In the genomic region with DNA sequence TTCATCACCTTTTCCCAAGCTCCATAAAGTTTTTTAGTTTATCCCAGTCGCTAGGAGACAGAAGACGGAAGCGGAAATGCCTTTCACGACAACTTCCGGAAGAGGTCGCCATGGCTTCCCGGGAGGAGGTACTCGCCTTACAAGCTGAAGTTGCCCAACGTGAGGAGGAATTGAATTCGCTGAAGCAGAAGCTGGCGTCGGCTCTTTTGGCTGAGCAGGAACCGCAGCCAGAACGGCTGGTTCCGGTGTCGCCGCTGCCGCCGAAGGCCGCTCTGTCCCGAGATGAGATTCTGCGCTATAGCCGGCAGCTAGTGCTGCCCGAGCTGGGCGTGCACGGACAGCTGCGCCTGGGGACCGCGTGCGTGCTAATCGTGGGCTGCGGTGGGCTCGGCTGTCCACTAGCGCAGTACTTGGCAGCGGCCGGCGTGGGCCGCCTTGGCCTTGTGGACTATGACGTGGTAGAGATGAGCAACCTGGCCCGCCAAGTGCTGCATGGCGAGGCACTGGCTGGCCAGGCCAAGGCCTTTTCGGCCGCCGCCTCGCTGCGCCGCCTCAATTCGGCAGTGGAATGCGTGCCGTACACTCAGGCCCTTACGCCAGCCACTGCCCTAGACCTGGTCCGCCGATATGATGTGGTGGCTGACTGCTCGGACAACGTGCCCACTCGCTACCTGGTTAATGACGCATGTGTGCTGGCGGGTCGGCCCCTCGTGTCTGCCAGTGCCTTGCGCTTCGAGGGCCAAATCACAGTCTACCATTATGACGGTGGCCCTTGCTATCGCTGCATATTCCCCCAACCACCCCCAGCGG, we compare ENCODE assay signal across 8 cellular contexts. TPM values are rescaled to one million over a fixed set of nuclear protein-coding genes. Genes with fewer than 3 reads are reported as not detected.
DNase-seq lines count a peak whose midpoint lies in the region; ATAC-seq, FAIRE-seq and TF ChIP-seq lines count a peak whose summit lies in the region.

A gene with protein sequence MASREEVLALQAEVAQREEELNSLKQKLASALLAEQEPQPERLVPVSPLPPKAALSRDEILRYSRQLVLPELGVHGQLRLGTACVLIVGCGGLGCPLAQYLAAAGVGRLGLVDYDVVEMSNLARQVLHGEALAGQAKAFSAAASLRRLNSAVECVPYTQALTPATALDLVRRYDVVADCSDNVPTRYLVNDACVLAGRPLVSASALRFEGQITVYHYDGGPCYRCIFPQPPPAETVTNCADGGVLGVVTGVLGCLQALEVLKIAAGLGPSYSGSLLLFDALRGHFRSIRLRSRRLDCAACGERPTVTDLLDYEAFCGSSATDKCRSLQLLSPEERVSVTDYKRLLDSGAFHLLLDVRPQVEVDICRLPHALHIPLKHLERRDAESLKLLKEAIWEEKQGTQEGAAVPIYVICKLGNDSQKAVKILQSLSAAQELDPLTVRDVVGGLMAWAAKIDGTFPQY (plus strand): TSS at position 86 of the 810 bp plus-strand sequence. CDS start 25 bp downstream, at position 111.

- TF ChIP-seq EP300 in HepG2 (IDR thresholded peaks at IDR 0.05; ENCODE audit: low read depth in 2 of 2, low read length in 2 of 2) (no peak), HepG2 (CRISPR knock-in tag; IDR thresholded peaks at IDR 0.05; ENCODE audit: borderline replicate concordance) (peak; percentile 30; the same call in 1 of the 2 replicates)

- TSS peak; percentile 83 for BruUV-seq in HepG2 (replicated peaks; lab: Mats Ljungman, UMichigan)

- intact Hi-C loops in HepG2 (cut with micrococcal nuclease; ENCODE audit: unreplicated experiment): loop anchor here (1.0 to 2.0 kb wide), 2 partner anchors 26 to 141 kb away; no protein-coding TSS in a partner anchor

- DNase-seq in NCI-H526 (lab: John Stamatoyannopoulos, UW): peak; percentile 92 to 96
- no peak for DNase-seq in NCI-H526 treated with DMSO at 0.1 percent for 48 hours (lab: John Stamatoyannopoulos, UW)
- peak; percentile 96 for DNase-seq in NCI-H2171 (lab: John Stamatoyannopoulos, UW)
- DNase-seq in activated CD4-positive, alpha-beta T cell treated with anti-CD3 and anti-CD28 coated beads, Interleukin-2, amount 50 U/mL, for 24 hours (ENCODE audit: low read depth in 1 of 2, low spot score in 1 of 2): peak; percentile 59 to 80
- DNase-seq in dedifferentiated amniotic fluid mesenchymal stem cell (ENCODE audit: extremely low spot score): peak; percentile 95
- peak; percentile 97 for DNase-seq in HepG2 (ENCODE audit: low spot score)
- peak; percentile 89 for DNase-seq in stimulated activated CD4-positive, alpha-beta T cell treated with anti-CD3 and anti-CD28 coated beads, Interleukin-4, amount 100 ng/mL, for 24 hours

- CTCF ChIA-PET in HepG2 (lab: Yijun Ruan, JAX; ENCODE audit: low intra/inter-chr PET ratio, low total read pairs): interaction anchor here (1.9 to 2.3 kb wide), 2 partner anchors 30 to 141 kb away, joined by 7 to 9 read pairs; no protein-coding TSS in a partner anchor

- H4K20me1 ChIP-seq in HepG2 (ENCODE audit: insufficient read depth, low read length): peaks cover 41% of the 10 kb centered on the region

- WGBS in HepG2 (ENCODE audit: low lambda C conversion rate): 9% methylated on average over 56 of the region's 65 CpGs

- POLR2A ChIA-PET in HepG2 (lab: Yijun Ruan, JAX): interaction anchor here (0.6 to 3.8 kb wide), 23 partner anchors 9 to 843 kb away, joined by 3 to 87 read pairs (median 3); a partner anchor contains a TSS

- TF ChIP-seq POLR2A in HepG2 (IDR thresholded peaks at IDR 0.05; ENCODE audit: insufficient read depth in 1 of 2, low read depth in 2 of 2, low read length in 2 of 2): peak; percentile 55 to 82; a peak in 3 of 4 replicates

- TF ChIP-seq CTCF in HepG2 (CRISPR knock-in tag; IDR thresholded peaks at IDR 0.05): peak; percentile 14; the same call in 1 of the 2 replicates

- TF ChIP-seq RAD21 in HepG2 (CRISPR knock-in tag; IDR thresholded peaks at IDR 0.05): 0 out of 2 replicates have a peak, but pooled peaks have one; percentile 42

- H2AFZ ChIP-seq in HepG2 (ENCODE audit: low read length): peak within 1 kb of the TSS; percentile 90

- H3K36me3 ChIP-seq in HepG2 (replicated peaks in 1 of 2; ENCODE audit: control insufficient read depth in 1 of 2, insufficient read depth in 2 of 2, low read length in 2 of 2): peaks cover 0 to 16% of the 10 kb centered on the region in 2 experiments; a peak in 4 of 5 replicates

- FAIRE-seq in HepG2 (lab: Jason Lieb, UNC): peak; percentile 50

- H3K27ac ChIP-seq in HepG2 (ENCODE audit: extremely low read length, insufficient read depth, low read length): peak within 1 kb of the TSS; percentile 86

- H3K4me1 ChIP-seq in HepG2 (ENCODE audit: insufficient read depth, low read length): peaks cover 44% of the 10 kb centered on the region

- H3K9ac ChIP-seq in HepG2 (ENCODE audit: insufficient read depth, low read depth, low read length): peak within 1 kb of the TSS; percentile 94

- in situ Hi-C loops in HepG2 (cut with HindIII; ENCODE audit: extremely low pct_ligation_motif_present, low pct_unique_long_range_greater_than_20kb): no loop called here

- ATAC-seq in HG02852 (IDR thresholded peaks at IDR 0.05; ENCODE audit: unreplicated experiment) (peak; percentile 75), HepG2 (peak; percentile 84)

- no peaks in the 10 kb centered on the region; a peak in 1 of 5 replicates for H3K27me3 ChIP-seq in HepG2 (ENCODE audit: control insufficient read depth in 1 of 2, insufficient read depth in 2 of 2, low read length in 2 of 2)

- H3K9me3 ChIP-seq in HepG2 (ENCODE audit: low read length): no peaks in the 10 kb centered on the region

- H3K79me2 ChIP-seq in HepG2 (ENCODE audit: insufficient read depth, low read length): peaks cover 69% of the 10 kb centered on the region

- peak within 1 kb of the TSS; percentile 85 to 97 (median 97) for H3K4me3 ChIP-seq in HepG2 (replicated peaks in 1 of 3; ENCODE audit: insufficient read depth in 1 of 3, low read depth in 2 of 3, low read length in 3 of 3)

- H3K4me2 ChIP-seq in HepG2 (ENCODE audit: low read depth, low read length): peak within 1 kb of the TSS; percentile 94

TF ChIP-seq in HepG2, 621 proteins besides CTCF, POLR2A, EP300 and RAD21 (continues in another document):
- TF ChIP-seq, protein P1, sequence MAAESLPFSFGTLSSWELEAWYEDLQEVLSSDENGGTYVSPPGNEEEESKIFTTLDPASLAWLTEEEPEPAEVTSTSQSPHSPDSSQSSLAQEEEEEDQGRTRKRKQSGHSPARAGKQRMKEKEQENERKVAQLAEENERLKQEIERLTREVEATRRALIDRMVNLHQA (CRISPR knock-in tag; IDR thresholded peaks at IDR 0.05): no peak
- TF ChIP-seq PHF20 (CRISPR knock-in tag; IDR thresholded peaks at IDR 0.05) (peak; percentile 96), ZNF703 (CRISPR knock-in tag; IDR thresholded peaks at IDR 0.05; ENCODE audit: borderline replicate concordance) (peak; percentile 51; the same call in 1 of the 2 replicates), SIX4 (CRISPR knock-in tag; IDR thresholded peaks at IDR 0.05) (no peak), SAP130 (CRISPR knock-in tag; IDR thresholded peaks at IDR 0.05; ENCODE audit: low read depth) (peak; percentile 84), ATAD3A (CRISPR knock-in tag; IDR thresholded peaks at IDR 0.05) (0 out of 2 replicates have a peak, but pooled peaks have one; percentile 42)
- TF ChIP-seq, protein P2, sequence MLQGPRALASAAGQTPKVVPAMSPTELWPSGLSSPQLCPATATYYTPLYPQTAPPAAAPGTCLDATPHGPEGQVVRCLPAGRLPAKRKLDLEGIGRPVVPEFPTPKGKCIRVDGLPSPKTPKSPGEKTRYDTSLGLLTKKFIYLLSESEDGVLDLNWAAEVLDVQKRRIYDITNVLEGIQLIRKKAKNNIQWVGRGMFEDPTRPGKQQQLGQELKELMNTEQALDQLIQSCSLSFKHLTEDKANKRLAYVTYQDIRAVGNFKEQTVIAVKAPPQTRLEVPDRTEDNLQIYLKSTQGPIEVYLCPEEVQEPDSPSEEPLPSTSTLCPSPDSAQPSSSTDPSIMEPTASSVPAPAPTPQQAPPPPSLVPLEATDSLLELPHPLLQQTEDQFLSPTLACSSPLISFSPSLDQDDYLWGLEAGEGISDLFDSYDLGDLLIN (CRISPR knock-in tag; IDR thresholded peaks at IDR 0.05; ENCODE audit: borderline replicate concordance): no peak; the same call in none of the 2 replicates

RNA-seq across cellular contexts. Expression of the gene that starts here (rescaled TPM):
- total RNA-seq in HepG2 (2016; rRNA removed; fragmentation: Illumina TruSeq; extraction: Trizol): 8.4 and 9.7 TPM in 2 replicates
- total RNA-seq in HepG2 (2016; cell fraction: cytosol; rRNA removed; fragmentation: Illumina TruSeq; extraction: Trizol; ENCODE audit: low read depth): 1.2 and 1.3 TPM in 2 replicates
- 7.8 and 8.8 TPM in 2 replicates for total RNA-seq in HepG2 (2016; cell fraction: insoluble cytoplasmic fraction; rRNA removed; fragmentation: Illumina TruSeq; extraction: Trizol)
- 3.7 and 4.2 TPM in 2 replicates for total RNA-seq in HepG2 (2016; cell fraction: membrane; rRNA removed; fragmentation: Illumina TruSeq; extraction: Trizol)
- total RNA-seq in HepG2 (2016; cell fraction: nucleus; rRNA removed; fragmentation: Illumina TruSeq; extraction: Trizol): 5.4 and 5.7 TPM in 2 replicates
- 3.7 and 4.1 TPM in 2 replicates for polyA plus RNA-seq in HepG2 (2011; rRNA removed)
- polyA plus RNA-seq in HepG2 (2011; cell fraction: cytosol; rRNA removed): 4.0 and 4.1 TPM in 2 replicates
- polyA plus RNA-seq in HepG2 (2011; cell fraction: nucleus; rRNA removed): 2.9 and 3.2 TPM in 2 replicates
- 2.7 and 3.3 TPM in 2 replicates for polyA plus RNA-seq in HepG2 (2012)
- 0.53 and 0.58 TPM in 2 replicates for polyA plus RNA-seq in HepG2 (2016; cell fraction: cytosol; fragmentation: Illumina TruSeq; extraction: Trizol; ENCODE audit: low read depth)
- 7.8 and 8.0 TPM in 2 replicates for polyA plus RNA-seq in HepG2 (2016; cell fraction: insoluble cytoplasmic fraction; fragmentation: Illumina TruSeq; extraction: Trizol; ENCODE audit: low read depth)
- polyA plus RNA-seq in HepG2 (2016; cell fraction: membrane; fragmentation: Illumina TruSeq; extraction: Trizol; ENCODE audit: low read depth): 1.7 and 2.1 TPM in 2 replicates
- 4.3 and 4.4 TPM in 2 replicates for polyA plus RNA-seq in HepG2 (2016; cell fraction: nucleus; fragmentation: Illumina TruSeq; extraction: Trizol; ENCODE audit: insufficient read depth, low read depth)
- 14.6 and 20.7 TPM in 2 replicates for polyA minus RNA-seq in HepG2 (2011; rRNA and poly(A)+ RNA removed; ENCODE audit: low replicate concordance)
- polyA minus RNA-seq in HepG2 (2011; cell fraction: cytosol; rRNA and poly(A)+ RNA removed): 6.3 and 6.7 TPM in 2 replicates
- 12.4 and 13.6 TPM in 2 replicates for polyA minus RNA-seq in HepG2 (2011; cell fraction: nucleus; rRNA and poly(A)+ RNA removed)
